8 cellular contexts compared by ENCODE assay signal in genomic region chr1:200738733-200739498, GRCh38. TPM values are rescaled to one million over a fixed set of nuclear protein-coding genes. Genes with fewer than 3 reads are reported as not detected.
DNase-seq lines count a peak whose midpoint lies in the region; ATAC-seq and TF ChIP-seq lines count a peak whose summit lies in the region.

TSS of gene CAMSAP2 (plus strand) at chr1:200738893. CDS start at chr1:200739828, 935 bp downstream.

- peak within 1 kb of the TSS; percentile 87 for H3K27ac Mint-ChIP-seq in activated CD4-positive, alpha-beta T cell treated with anti-CD3 and anti-CD28 coated beads, Interleukin-2, amount 10 ng/mL, durations not matched to agents 24 days and 14 days

- no peaks in the 10 kb centered on the region for H3K9me3 Mint-ChIP-seq in activated CD4-positive, alpha-beta T cell treated with anti-CD3 and anti-CD28 coated beads, Interleukin-2, amount 10 ng/mL, durations not matched to agents 24 days and 14 days

- peak within 1 kb of the TSS; percentile 94 for H3K4me3 Mint-ChIP-seq in activated CD4-positive, alpha-beta T cell treated with anti-CD3 and anti-CD28 coated beads, Interleukin-2, amount 10 ng/mL, durations not matched to agents 24 days and 14 days

- H3K27ac ChIP-seq in coronary artery: peak within 1 kb of the TSS; percentile 97 to 100

- peaks cover 21% of the 10 kb centered on the region for H3K4me1 Mint-ChIP-seq in activated CD4-positive, alpha-beta T cell treated with anti-CD3 and anti-CD28 coated beads, Interleukin-2, amount 10 ng/mL, durations not matched to agents 24 days and 14 days

- TF ChIP-seq CTCF in coronary artery (IDR thresholded peaks at IDR 0.05): no peak

- intact Hi-C loops in activated CD4-positive, alpha-beta T cell treated with anti-CD3 and anti-CD28 coated beads, Interleukin-2, amount 10 ng/mL, durations not matched to agents 24 days and 14 days (cut with micrococcal nuclease): loop anchor here (1.0 to 2.0 kb wide), 2 partner anchors 70 to 118 kb away; partner anchors contain the start of genes DDX59 and KIF14
- intact Hi-C loops in left colon (cut with DNase I, micrococcal nuclease): loop anchor here in 1 of 2 donors (5.0 kb wide), 1 partner anchor 72 kb away; the partner anchor contains the start of gene DDX59

- peak; percentile 40 for ATAC-seq in HG03064 (IDR thresholded peaks at IDR 0.05; ENCODE audit: low read depth, unreplicated experiment)
- peak; percentile 83 for ATAC-seq in left colon

- H3K27me3 Mint-ChIP-seq in activated CD4-positive, alpha-beta T cell treated with anti-CD3 and anti-CD28 coated beads, Interleukin-2, amount 10 ng/mL, durations not matched to agents 24 days and 14 days: peaks cover 38% of the 10 kb centered on the region

- H3K36me3 Mint-ChIP-seq in activated CD4-positive, alpha-beta T cell treated with anti-CD3 and anti-CD28 coated beads, Interleukin-2, amount 10 ng/mL, durations not matched to agents 24 days and 14 days (ENCODE audit: low read depth): peaks cover 2% of the 10 kb centered on the region

- H3K4me3 ChIP-seq in coronary artery: peak within 1 kb of the TSS; percentile 99

- DNase-seq in NK-92 treated with Interleukin-12 subunit alpha and Interleukin-12 subunit beta, amount 100 ng/mL, for 24 hours (lab: John Stamatoyannopoulos, UW): peak; percentile 52
- DNase-seq in NK-92 (lab: John Stamatoyannopoulos, UW; ENCODE audit: unreplicated experiment) (no peak), NCI-H226 (peak; percentile 87), coronary artery (ENCODE audit: low spot score) (peak; percentile 95), left colon (peak; percentile 84 to 88)
- DNase-seq in activated CD4-positive, alpha-beta T cell treated with anti-CD3 and anti-CD28 coated beads, Interleukin-2, amount 10 ng/mL, durations not matched to agents 24 days and 14 days: peak; percentile 89
- peak; percentile 33 to 59 (median 44) for DNase-seq in stimulated activated CD4-positive, alpha-beta T cell treated with anti-CD3 and anti-CD28 coated beads, Interleukin-1b, Interleukin-23, amount 100 ng/mL, for 24 hours (ENCODE audit: low read depth in 4 of 4, low spot score in 1 of 4)

RNA-seq across cellular contexts. Expression of gene CAMSAP2, which starts in this region (rescaled TPM):
- 1.4 and 2.5 TPM in 2 replicates for total RNA-seq in activated CD4-positive, alpha-beta T cell treated with anti-CD3 and anti-CD28 coated beads, Interleukin-2, amount 10 ng/mL, durations not matched to agents 24 days and 14 days
- 1 to 10 TPM; 7.4 to 9.0 TPM for total RNA-seq in left colon
